In the genomic region with DNA sequence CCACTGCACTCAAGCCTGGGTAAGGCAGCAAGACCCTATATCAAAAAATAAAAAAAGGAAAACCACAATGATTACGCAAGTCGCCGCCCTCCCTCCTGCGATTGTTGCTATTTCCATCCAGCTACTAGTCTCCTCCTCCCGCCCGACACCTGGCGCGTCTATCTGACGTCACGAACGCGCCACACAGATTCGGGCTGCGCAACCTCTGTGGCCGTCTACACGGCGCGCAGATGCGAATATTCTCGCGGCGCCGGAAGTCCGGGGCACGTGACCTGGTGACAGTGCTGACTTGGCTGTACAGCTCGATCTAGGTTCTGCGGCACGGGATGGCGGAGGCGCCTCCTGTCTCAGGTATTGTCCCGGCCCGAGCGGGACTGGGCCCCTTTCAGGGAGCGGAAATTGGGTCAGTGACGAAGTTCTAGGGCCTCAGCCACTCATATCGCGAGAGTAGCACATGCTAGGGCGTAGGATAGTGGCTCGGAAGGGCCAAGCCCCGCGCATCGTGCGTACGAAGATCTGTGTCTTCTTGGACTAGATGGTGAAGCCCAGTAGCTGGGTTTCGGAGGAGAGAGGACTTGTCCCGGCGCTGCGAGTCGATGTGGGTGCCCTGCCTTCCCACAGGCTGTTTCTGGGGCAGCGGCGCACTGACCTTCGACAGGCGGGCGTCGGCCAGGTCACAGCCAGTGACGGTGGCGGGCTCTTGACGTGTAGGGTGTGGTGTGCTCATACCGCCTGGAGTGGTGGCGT, we compare ENCODE assay signal across 1 cellular context.
A peak's percentile ranks its signal among the peaks of the same experiment; 100 is the strongest.
TF ChIP-seq lines count a peak whose summit lies in the region.

A gene (plus strand): TSS at position 270 of the 747 bp plus-strand sequence. CDS start 57 bp downstream, at position 327.

TF ChIP-seq in K562, 482 proteins besides CTCF, POLR2A, EP300 and RAD21 (continued from another document and continues in another):
- TF ChIP-seq, protein P1, sequence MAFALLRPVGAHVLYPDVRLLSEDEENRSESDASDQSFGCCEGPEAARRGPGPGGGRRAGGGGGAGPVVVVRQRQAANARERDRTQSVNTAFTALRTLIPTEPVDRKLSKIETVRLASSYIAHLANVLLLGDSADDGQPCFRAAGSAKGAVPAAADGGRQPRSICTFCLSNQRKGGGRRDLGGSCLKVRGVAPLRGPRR (CRISPR knock-in tag; IDR thresholded peaks at IDR 0.05): no peak
- TF ChIP-seq U2AF1 (optimal IDR thresholded peaks at IDR 0.05; ENCODE audit: low read depth, low read length) (no peak), KLF1 (tag; IDR thresholded peaks at IDR 0.05) (peak; percentile 71), MBD2 (IDR thresholded peaks at IDR 0.05; ENCODE audit: borderline replicate concordance, low read depth) (peak; percentile 37; the same call in 1 of the 2 replicates), SLC30A9 (CRISPR knock-in tag; IDR thresholded peaks at IDR 0.05) (no peak), SAP30 (IDR thresholded peaks at IDR 0.05; ENCODE audit: borderline replicate concordance, insufficient read depth, low read depth, low read length, poor library complexity, severe bottlenecking) (peak; percentile 75), MEF2A (IDR thresholded peaks at IDR 0.05; ENCODE audit: control insufficient read depth, low read depth, low read length) (peak; percentile 79), HIVEP1 (CRISPR knock-in tag; IDR thresholded peaks at IDR 0.05) (no peak), DIDO1 (tag; IDR thresholded peaks at IDR 0.05; ENCODE audit: low read depth) (peak; percentile 58; the same call in 1 of the 2 replicates), ZNF184 (CRISPR knock-in tag; IDR thresholded peaks at IDR 0.05) (no peak), CHD1 (IDR thresholded peaks at IDR 0.05; ENCODE audit: low read length) (peak; percentile 78), HLTF (IDR thresholded peaks at IDR 0.05) (no peak), ZNF217 (CRISPR knock-in tag; IDR thresholded peaks at IDR 0.05) (no peak), XRCC4 (IDR thresholded peaks at IDR 0.05; ENCODE audit: extremely low read depth, insufficient read depth, insufficient read length) (no peak), TAF9B (IDR thresholded peaks at IDR 0.05; ENCODE audit: partially characterized antibody) (peak; percentile 78), DMBX1 (CRISPR knock-in tag; IDR thresholded peaks at IDR 0.05; ENCODE audit: borderline replicate concordance) (no peak), MTA2 (IDR thresholded peaks at IDR 0.05; ENCODE audit: low read depth) (no peak), HNRNPK (IDR thresholded peaks at IDR 0.05; ENCODE audit: low read depth, low read length, poor library complexity, severe bottlenecking) (no peak), ERF (CRISPR knock-in tag; IDR thresholded peaks at IDR 0.05) (no peak), PYGO2 (tag; IDR thresholded peaks at IDR 0.05) (no peak), MTA3 (IDR thresholded peaks at IDR 0.05; ENCODE audit: borderline replicate concordance) (no peak), ZNF232 (CRISPR knock-in tag; IDR thresholded peaks at IDR 0.05) (no peak; the same call in 1 of the 2 replicates), BRCA1 (IDR thresholded peaks at IDR 0.05) (no peak), BRCA1 (CRISPR knock-in tag; IDR thresholded peaks at IDR 0.05) (no peak), TCF7 (IDR thresholded peaks at IDR 0.05; ENCODE audit: borderline replicate concordance) (no peak), SMAD4 (CRISPR knock-in tag; conservative IDR thresholded peaks at IDR 0.05) (peak; percentile 49; the same call in 1 of the 2 replicates), PPARD (CRISPR knock-in tag; IDR thresholded peaks at IDR 0.05) (no peak), ZKSCAN3 (CRISPR knock-in tag; IDR thresholded peaks at IDR 0.05) (no peak), SUPT5H (IDR thresholded peaks at IDR 0.05) (peak; percentile 83), ZNF77 (CRISPR knock-in tag; IDR thresholded peaks at IDR 0.05) (no peak), PHF20 (IDR thresholded peaks at IDR 0.05; ENCODE audit: partially characterized antibody) (peak; percentile 93), NEUROD1 (IDR thresholded peaks at IDR 0.05; ENCODE audit: borderline replicate concordance, low read depth, low read length, partially characterized antibody) (peak; percentile 57), HCFC1 (IDR thresholded peaks at IDR 0.05; ENCODE audit: low read depth, low read length) (peak; percentile 84), DDX20 (tag; IDR thresholded peaks at IDR 0.05; ENCODE audit: low read depth) (no peak), SREBF1 (IDR thresholded peaks at IDR 0.05; ENCODE audit: borderline replicate concordance, low read depth, low read length) (peak; percentile 41; the same call in 1 of the 2 replicates), NUFIP1 (IDR thresholded peaks at IDR 0.05; ENCODE audit: partially characterized antibody) (no peak), SMARCB1 (IDR thresholded peaks at IDR 0.05; ENCODE audit: insufficient read length, low read depth) (no peak), ZBTB8A (IDR thresholded peaks at IDR 0.05; ENCODE audit: partially characterized antibody) (no peak), WHSC1 (IDR thresholded peaks at IDR 0.05; ENCODE audit: low read length) (no peak), ZNF197 (CRISPR knock-in tag; IDR thresholded peaks at IDR 0.05; ENCODE audit: low read depth) (no peak), ARHGAP35 (IDR thresholded peaks at IDR 0.05; ENCODE audit: partially characterized antibody) (no peak)
- TF ChIP-seq, protein P2, sequence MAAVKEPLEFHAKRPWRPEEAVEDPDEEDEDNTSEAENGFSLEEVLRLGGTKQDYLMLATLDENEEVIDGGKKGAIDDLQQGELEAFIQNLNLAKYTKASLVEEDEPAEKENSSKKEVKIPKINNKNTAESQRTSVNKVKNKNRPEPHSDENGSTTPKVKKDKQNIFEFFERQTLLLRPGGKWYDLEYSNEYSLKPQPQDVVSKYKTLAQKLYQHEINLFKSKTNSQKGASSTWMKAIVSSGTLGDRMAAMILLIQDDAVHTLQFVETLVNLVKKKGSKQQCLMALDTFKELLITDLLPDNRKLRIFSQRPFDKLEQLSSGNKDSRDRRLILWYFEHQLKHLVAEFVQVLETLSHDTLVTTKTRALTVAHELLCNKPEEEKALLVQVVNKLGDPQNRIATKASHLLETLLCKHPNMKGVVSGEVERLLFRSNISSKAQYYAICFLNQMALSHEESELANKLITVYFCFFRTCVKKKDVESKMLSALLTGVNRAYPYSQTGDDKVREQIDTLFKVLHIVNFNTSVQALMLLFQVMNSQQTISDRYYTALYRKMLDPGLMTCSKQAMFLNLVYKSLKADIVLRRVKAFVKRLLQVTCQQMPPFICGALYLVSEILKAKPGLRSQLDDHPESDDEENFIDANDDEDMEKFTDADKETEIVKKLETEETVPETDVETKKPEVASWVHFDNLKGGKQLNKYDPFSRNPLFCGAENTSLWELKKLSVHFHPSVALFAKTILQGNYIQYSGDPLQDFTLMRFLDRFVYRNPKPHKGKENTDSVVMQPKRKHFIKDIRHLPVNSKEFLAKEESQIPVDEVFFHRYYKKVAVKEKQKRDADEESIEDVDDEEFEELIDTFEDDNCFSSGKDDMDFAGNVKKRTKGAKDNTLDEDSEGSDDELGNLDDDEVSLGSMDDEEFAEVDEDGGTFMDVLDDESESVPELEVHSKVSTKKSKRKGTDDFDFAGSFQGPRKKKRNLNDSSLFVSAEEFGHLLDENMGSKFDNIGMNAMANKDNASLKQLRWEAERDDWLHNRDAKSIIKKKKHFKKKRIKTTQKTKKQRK (IDR thresholded peaks at IDR 0.05; ENCODE audit: borderline replicate concordance, low read depth, low read length): no peak
- TF ChIP-seq, protein P3, sequence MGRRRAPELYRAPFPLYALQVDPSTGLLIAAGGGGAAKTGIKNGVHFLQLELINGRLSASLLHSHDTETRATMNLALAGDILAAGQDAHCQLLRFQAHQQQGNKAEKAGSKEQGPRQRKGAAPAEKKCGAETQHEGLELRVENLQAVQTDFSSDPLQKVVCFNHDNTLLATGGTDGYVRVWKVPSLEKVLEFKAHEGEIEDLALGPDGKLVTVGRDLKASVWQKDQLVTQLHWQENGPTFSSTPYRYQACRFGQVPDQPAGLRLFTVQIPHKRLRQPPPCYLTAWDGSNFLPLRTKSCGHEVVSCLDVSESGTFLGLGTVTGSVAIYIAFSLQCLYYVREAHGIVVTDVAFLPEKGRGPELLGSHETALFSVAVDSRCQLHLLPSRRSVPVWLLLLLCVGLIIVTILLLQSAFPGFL (CRISPR knock-in tag; IDR thresholded peaks at IDR 0.05): no peak
- TF ChIP-seq, protein P4, sequence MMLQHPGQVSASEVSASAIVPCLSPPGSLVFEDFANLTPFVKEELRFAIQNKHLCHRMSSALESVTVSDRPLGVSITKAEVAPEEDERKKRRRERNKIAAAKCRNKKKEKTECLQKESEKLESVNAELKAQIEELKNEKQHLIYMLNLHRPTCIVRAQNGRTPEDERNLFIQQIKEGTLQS (IDR thresholded peaks at IDR 0.05): peak; percentile 91
- TF ChIP-seq, protein P4 (CRISPR knock-in tag; conservative IDR thresholded peaks at IDR 0.05): no peak
- TF ChIP-seq, protein P5, sequence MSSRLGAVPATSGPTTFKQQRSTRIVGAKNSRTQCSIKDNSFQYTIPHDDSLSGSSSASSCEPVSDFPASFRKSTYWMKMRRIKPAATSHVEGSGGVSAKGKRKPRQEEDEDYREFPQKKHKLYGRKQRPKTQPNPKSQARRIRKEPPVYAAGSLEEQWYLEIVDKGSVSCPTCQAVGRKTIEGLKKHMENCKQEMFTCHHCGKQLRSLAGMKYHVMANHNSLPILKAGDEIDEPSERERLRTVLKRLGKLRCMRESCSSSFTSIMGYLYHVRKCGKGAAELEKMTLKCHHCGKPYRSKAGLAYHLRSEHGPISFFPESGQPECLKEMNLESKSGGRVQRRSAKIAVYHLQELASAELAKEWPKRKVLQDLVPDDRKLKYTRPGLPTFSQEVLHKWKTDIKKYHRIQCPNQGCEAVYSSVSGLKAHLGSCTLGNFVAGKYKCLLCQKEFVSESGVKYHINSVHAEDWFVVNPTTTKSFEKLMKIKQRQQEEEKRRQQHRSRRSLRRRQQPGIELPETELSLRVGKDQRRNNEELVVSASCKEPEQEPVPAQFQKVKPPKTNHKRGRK (tag; IDR thresholded peaks at IDR 0.05): no peak
- TF ChIP-seq, protein P6, sequence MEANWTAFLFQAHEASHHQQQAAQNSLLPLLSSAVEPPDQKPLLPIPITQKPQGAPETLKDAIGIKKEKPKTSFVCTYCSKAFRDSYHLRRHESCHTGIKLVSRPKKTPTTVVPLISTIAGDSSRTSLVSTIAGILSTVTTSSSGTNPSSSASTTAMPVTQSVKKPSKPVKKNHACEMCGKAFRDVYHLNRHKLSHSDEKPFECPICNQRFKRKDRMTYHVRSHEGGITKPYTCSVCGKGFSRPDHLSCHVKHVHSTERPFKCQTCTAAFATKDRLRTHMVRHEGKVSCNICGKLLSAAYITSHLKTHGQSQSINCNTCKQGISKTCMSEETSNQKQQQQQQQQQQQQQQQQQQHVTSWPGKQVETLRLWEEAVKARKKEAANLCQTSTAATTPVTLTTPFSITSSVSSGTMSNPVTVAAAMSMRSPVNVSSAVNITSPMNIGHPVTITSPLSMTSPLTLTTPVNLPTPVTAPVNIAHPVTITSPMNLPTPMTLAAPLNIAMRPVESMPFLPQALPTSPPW (CRISPR knock-in tag; IDR thresholded peaks at IDR 0.05): peak; percentile 80
- TF ChIP-seq, protein P7, sequence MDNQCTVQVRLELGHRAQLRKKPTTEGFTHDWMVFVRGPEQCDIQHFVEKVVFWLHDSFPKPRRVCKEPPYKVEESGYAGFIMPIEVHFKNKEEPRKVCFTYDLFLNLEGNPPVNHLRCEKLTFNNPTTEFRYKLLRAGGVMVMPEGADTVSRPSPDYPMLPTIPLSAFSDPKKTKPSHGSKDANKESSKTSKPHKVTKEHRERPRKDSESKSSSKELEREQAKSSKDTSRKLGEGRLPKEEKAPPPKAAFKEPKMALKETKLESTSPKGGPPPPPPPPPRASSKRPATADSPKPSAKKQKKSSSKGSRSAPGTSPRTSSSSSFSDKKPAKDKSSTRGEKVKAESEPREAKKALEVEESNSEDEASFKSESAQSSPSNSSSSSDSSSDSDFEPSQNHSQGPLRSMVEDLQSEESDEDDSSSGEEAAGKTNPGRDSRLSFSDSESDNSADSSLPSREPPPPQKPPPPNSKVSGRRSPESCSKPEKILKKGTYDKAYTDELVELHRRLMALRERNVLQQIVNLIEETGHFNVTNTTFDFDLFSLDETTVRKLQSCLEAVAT (IDR thresholded peaks at IDR 0.05): peak; percentile 83 to 88; a peak in 3 of 4 replicates
- TF ChIP-seq, protein P8, sequence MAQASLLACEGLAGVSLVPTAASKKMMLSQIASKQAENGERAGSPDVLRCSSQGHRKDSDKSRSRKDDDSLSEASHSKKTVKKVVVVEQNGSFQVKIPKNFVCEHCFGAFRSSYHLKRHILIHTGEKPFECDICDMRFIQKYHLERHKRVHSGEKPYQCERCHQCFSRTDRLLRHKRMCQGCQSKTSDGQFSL (CRISPR knock-in tag; IDR thresholded peaks at IDR 0.05): no peak
- TF ChIP-seq, protein P8 (tag; IDR thresholded peaks at IDR 0.05): no peak
- TF ChIP-seq, protein P9, sequence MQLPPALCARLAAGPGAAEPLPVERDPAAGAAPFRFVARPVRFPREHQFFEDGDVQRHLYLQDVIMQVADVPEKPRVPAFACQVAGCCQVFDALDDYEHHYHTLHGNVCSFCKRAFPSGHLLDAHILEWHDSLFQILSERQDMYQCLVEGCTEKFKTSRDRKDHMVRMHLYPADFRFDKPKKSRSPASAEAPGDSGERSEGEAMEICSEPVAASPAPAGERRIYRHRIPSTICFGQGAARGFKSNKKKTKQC (CRISPR knock-in tag; IDR thresholded peaks at IDR 0.05): peak; percentile 31; the same call in 1 of the 2 replicates
- TF ChIP-seq, protein P10, sequence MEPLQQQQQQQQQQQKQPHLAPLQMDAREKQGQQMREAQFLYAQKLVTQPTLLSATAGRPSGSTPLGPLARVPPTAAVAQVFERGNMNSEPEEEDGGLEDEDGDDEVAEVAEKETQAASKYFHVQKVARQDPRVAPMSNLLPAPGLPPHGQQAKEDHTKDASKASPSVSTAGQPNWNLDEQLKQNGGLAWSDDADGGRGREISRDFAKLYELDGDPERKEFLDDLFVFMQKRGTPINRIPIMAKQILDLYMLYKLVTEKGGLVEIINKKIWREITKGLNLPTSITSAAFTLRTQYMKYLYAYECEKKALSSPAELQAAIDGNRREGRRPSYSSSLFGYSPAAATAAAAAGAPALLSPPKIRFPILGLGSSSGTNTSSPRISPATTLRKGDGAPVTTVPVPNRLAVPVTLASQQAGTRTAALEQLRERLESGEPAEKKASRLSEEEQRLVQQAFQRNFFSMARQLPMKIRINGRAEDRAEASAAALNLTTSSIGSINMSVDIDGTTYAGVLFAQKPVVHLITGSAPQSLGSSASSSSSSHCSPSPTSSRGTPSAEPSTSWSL (CRISPR knock-in tag; IDR thresholded peaks at IDR 0.05; ENCODE audit: borderline replicate concordance): no peak
